Comparison of ENCODE assay signal across 8 cellular contexts in genomic region chr12:11653215-11653753, GRCh38. TPM values are rescaled to one million over a fixed set of nuclear protein-coding genes. Genes with fewer than 3 reads are reported as not detected.
DNase-seq lines count a peak whose midpoint lies in the region; ATAC-seq and TF ChIP-seq lines count a peak whose summit lies in the region.

No MANE protein-coding gene starts in this region.

- 0 out of 2 replicates have a peak, but pooled peaks cover 6% of the 10 kb centered on the region for H4K20me1 ChIP-seq in GM23338 (replicated peaks; ENCODE audit: insufficient read depth)

- no peak overlapping the region for H2BK120ac ChIP-seq in neuronal stem cell (ENCODE audit: low read depth, low read length)

- H3K9me3 Mint-ChIP-seq in GM23338, result no peaks in the 10 kb centered on the region

- H2AK5ac ChIP-seq in neuronal stem cell (ENCODE audit: low read depth, low read length), result no peak overlapping the region

- no peak overlapping the region for H4K8ac ChIP-seq in neuronal stem cell (ENCODE audit: low read depth, low read length)

- TF ChIP-seq CTCF in GM23338 (conservative IDR thresholded peaks at IDR 0.05; ENCODE audit: low read depth in 2 of 2) (no peak), esophagus squamous epithelium (IDR thresholded peaks at IDR 0.05) (no peak)

- no peak overlapping the region for H3K18ac ChIP-seq in neuronal stem cell (ENCODE audit: low read length)

- no peak overlapping the region for H3K4ac ChIP-seq in neuronal stem cell (ENCODE audit: low read length)

- no peak overlapping the region for H2AFZ ChIP-seq in ACC112 (ENCODE audit: low read length, unreplicated experiment)
- no peak overlapping the region for H2AFZ ChIP-seq in GM23338
- no peak overlapping the region for H2AFZ ChIP-seq in neuronal stem cell (ENCODE audit: low read length)

- peak overlapping the region; percentile 82 for H3K4me2 ChIP-seq in GM23338
- no peak overlapping the region for H3K4me2 ChIP-seq in neuronal stem cell (ENCODE audit: insufficient read depth, low read length, poor library complexity, severe bottlenecking)

- peak overlapping the region; percentile 63; the same call in 1 of the 2 replicates for H3K27ac Mint-ChIP-seq in GM23338

- TF ChIP-seq POLR2A in esophagus squamous epithelium (IDR thresholded peaks at IDR 0.05), result no peak

- H3K4me1 Mint-ChIP-seq in GM23338, result peaks cover 57% of the 10 kb centered on the region

- no peak overlapping the region for H4K91ac ChIP-seq in neuronal stem cell (ENCODE audit: low read depth, low read length, poor library complexity)

- H3K27me3 ChIP-seq in ACC112 (ENCODE audit: insufficient read depth, low read length) (no peaks in the 10 kb centered on the region), GM23338 (ENCODE audit: insufficient read depth) (no peaks in the 10 kb centered on the region), esophagus squamous epithelium (no peaks in the 10 kb centered on the region), neuronal stem cell (ENCODE audit: control insufficient read depth in 3 of 3, insufficient read depth in 3 of 3, low read depth in 1 of 3, low read length in 3 of 3) (no peaks in the 10 kb centered on the region)

- 38 to 50% methylated on average over 7 of the region's 7 CpGs for WGBS in esophagus squamous epithelium, 2 donors
- WGBS in neuronal stem cell (ENCODE audit: extremely low coverage in 2 of 2, insufficient read length in 2 of 2, insufficient replicate concordance in 1 of 2), 2 donors, result no CpG with 5 or more reads among the region's 7 CpGs

- H2BK12ac ChIP-seq in neuronal stem cell (ENCODE audit: low read length), result no peak overlapping the region

- H3K79me1 ChIP-seq in neuronal stem cell (ENCODE audit: low read depth, low read length), result peaks cover 7% of the 10 kb centered on the region

- H3F3A ChIP-seq in GM23338 (replicated peaks; ENCODE audit: low read depth), result 0 out of 2 replicates have a peak, but pooled peaks cover 4% of the 10 kb centered on the region

- DNase-seq in GM23338 (ENCODE audit: low spot score), result no peak
- peak; percentile 69 for DNase-seq in activated CD4-positive, alpha-beta T cell treated with anti-CD3 and anti-CD28 coated beads for 48 hours
- no peak for DNase-seq in esophagus squamous epithelium (lab: John Stamatoyannopoulos, UW)
- DNase-seq in stimulated activated CD4-positive, alpha-beta T cell treated with anti-CD3 and anti-CD28 coated beads, Interleukin-12 subunit alpha, Interleukin-12 subunit beta, amount 100 ng/mL, for 4 hours, result peak; percentile 26
- no peak for DNase-seq in NCI-H146 (lab: John Stamatoyannopoulos, UW)
- DNase-seq in neuronal stem cell (ENCODE audit: low spot score), result no peak

- H3K9me2 ChIP-seq in GM23338 (ENCODE audit: insufficient read depth), result no peaks in the 10 kb centered on the region

- peaks cover 76% of the 10 kb centered on the region for H3K79me2 ChIP-seq in ACC112 (ENCODE audit: control insufficient read depth, insufficient read depth, low read length, unreplicated experiment)
- peaks cover 74% of the 10 kb centered on the region for H3K79me2 ChIP-seq in GM23338 (replicated peaks; ENCODE audit: insufficient read depth)

- H3K36me3 ChIP-seq in ACC112 (ENCODE audit: insufficient read depth, low read length) (no peaks in the 10 kb centered on the region), GM23338 (ENCODE audit: insufficient read depth) (no peaks in the 10 kb centered on the region), esophagus squamous epithelium (no peaks in the 10 kb centered on the region), neuronal stem cell (replicated peaks in 1 of 2; ENCODE audit: control insufficient read depth in 2 of 2, insufficient read depth in 2 of 2, low read length in 2 of 2) (peaks cover 0 to 5% of the 10 kb centered on the region in 2 donors)

- H3K23ac ChIP-seq in neuronal stem cell (ENCODE audit: low read depth, low read length, poor library complexity), result no peak overlapping the region

- peak overlapping the region; percentile 89 for H3K4me3 ChIP-seq in ACC112 (ENCODE audit: low read depth, low read length)
- H3K4me3 ChIP-seq in GM23338, result no peak overlapping the region
- H3K4me3 ChIP-seq in esophagus squamous epithelium, result peak overlapping the region in 3 of 4 donors; percentile 80 to 92 (median 92)
- H3K4me3 ChIP-seq in neuronal stem cell (ENCODE audit: low read length in 2 of 2), result peak overlapping the region in 1 of 2 donors; percentile 92

- H3K36me3 Mint-ChIP-seq in GM23338 (ENCODE audit: low read depth), result no peaks in the 10 kb centered on the region

- H3K4me1 ChIP-seq in ACC112 (ENCODE audit: control insufficient read depth, insufficient read depth, low read length, unreplicated experiment) (peaks cover 9% of the 10 kb centered on the region), GM23338 (ENCODE audit: insufficient read depth) (peaks cover 52% of the 10 kb centered on the region), esophagus squamous epithelium (peaks cover 32 to 81% (median 33%) of the 10 kb centered on the region in 3 donors), neuronal stem cell (ENCODE audit: control insufficient read depth in 2 of 2, insufficient read depth in 1 of 2, low read depth in 1 of 2, low read length in 2 of 2) (peaks cover 12 to 14% of the 10 kb centered on the region in 2 donors)

- no peaks in the 10 kb centered on the region for H3K9me3 ChIP-seq in esophagus squamous epithelium
- no peaks in the 10 kb centered on the region for H3K9me3 ChIP-seq in neuronal stem cell (replicated peaks in 1 of 2; ENCODE audit: control insufficient read depth in 2 of 2, insufficient read depth in 1 of 2, low read depth in 1 of 2, low read length in 2 of 2)

- H3K27ac ChIP-seq in ACC112 (ENCODE audit: low read depth, low read length) (no peak overlapping the region), GM23338 (ENCODE audit: low read depth) (no peak overlapping the region), esophagus squamous epithelium (peak overlapping the region; percentile 85 to 98 (median 98)), neuronal stem cell (replicated peaks; ENCODE audit: low read length) (no peak overlapping the region)

- no peak overlapping the region for H3K9ac ChIP-seq in neuronal stem cell (ENCODE audit: low read depth, low read length, poor library complexity)

- H3K14ac ChIP-seq in neuronal stem cell (ENCODE audit: low read length), result no peak overlapping the region

- no peak overlapping the region for H2BK5ac ChIP-seq in neuronal stem cell (ENCODE audit: low read length)

- no peak overlapping the region for H2BK15ac ChIP-seq in neuronal stem cell (ENCODE audit: low read length)

- ATAC-seq in GM23338 (no peak), GM21576 (IDR thresholded peaks at IDR 0.05; ENCODE audit: unreplicated experiment) (no peak)

- H3K27me3 Mint-ChIP-seq in GM23338 (ENCODE audit: insufficient read depth, low read depth, poor library complexity), result peaks cover 7% of the 10 kb centered on the region

- intact Hi-C loops in esophagus squamous epithelium (cut with DNase I), result no loop called here

- H3K4me3 Mint-ChIP-seq in GM23338, result no peak overlapping the region

TF ChIP-seq in GM23338, 12 proteins besides CTCF, POLR2A, EP300 and RAD21 (continues in another document):
- TF ChIP-seq POLR2AphosphoS5 (IDR thresholded peaks at IDR 0.05; ENCODE audit: low read depth) (no peak), ZNF331 (CRISPR knock-in tag; IDR thresholded peaks at IDR 0.05; ENCODE audit: low read depth) (no peak), EZH2phosphoT487 (IDR thresholded peaks at IDR 0.05; ENCODE audit: unreplicated experiment) (no peak)

RNA-seq across cellular contexts. Expression of gene ETV6, which starts 3.8 kb away (rescaled TPM):
- 11.9 and 15.1 TPM in 2 replicates for total RNA-seq in GM23338 (2014; rRNA removed; shearing (Covaris generic))
- 6.1 and 7.5 TPM in 2 replicates for polyA plus RNA-seq in GM23338 (2016; fragmentation: Nextera tagmentation; extraction: Ambion mirVana)
- 10 to 100 TPM; 11.3 to 17.3 (median 13.8) TPM for total RNA-seq in esophagus squamous epithelium
- polyA plus RNA-seq in neuronal stem cell (2013, experiment 1 of 2), result 7.3 TPM
- polyA plus RNA-seq in neuronal stem cell (2013, experiment 2 of 2), result 7.5 TPM

Comparison
In these comparisons a context has a peak if more than half of its experiments do, and no peak if none do; other contexts are left out.
1. H3K27ac ChIP-seq: peak in esophagus squamous epithelium (4 of 4); none in ACC112 (single experiment), GM23338 (single experiment) and neuronal stem cell (single experiment).
2. DNase-seq: peak in activated CD4-positive, alpha-beta T cell treated with anti-CD3 and anti-CD28 coated beads for 48 hours (single experiment) and stimulated activated CD4-positive, alpha-beta T cell treated with anti-CD3 and anti-CD28 coated beads, Interleukin-12 subunit alpha, Interleukin-12 subunit beta, amount 100 ng/mL, for 4 hours (single experiment); none in GM23338 (single experiment), esophagus squamous epithelium (single experiment), NCI-H146 (single experiment) and neuronal stem cell (single experiment).